In the genomic region with DNA sequence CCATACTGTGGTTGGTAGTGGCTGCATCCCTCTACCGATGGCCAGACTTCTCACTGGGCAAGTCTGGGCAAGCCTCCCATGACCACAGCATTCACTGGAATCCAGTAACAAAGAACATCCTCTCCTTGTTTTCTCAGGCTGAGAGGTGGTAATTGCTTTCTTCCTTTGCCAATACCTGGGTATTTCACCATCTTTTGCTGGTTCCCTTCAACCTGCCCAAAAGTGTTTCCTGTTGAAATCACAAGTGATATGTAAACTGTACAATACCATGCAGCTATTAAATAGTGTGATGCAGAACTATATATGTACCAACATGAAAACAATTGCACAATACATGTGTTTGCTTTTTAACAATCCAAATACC, we compare ENCODE assay signal across 8 cellular contexts. TPM values are rescaled to one million over a fixed set of nuclear protein-coding genes. Genes with fewer than 3 reads are reported as not detected.
A peak's percentile ranks its signal among the peaks of the same experiment; 100 is the strongest.
DNase-seq lines count a peak whose midpoint lies in the region; ATAC-seq and TF ChIP-seq lines count a peak whose summit lies in the region.

TSS of gene PTCHD4 (minus strand) at position 55 of the 364 bp plus-strand sequence. CDS start 42,240 bp downstream, outside the sequence.

- no peaks in the 10 kb centered on the region for H3K36me3 Mint-ChIP-seq in CD4-positive, alpha-beta T cell (ENCODE audit: low read depth)

- 54 to 86% methylated on average over 1 of the region's 1 CpG for whole genome bisulfite sequencing in testis, 2 donors

- no peak for TF ChIP-seq POLR2A in testis (IDR thresholded peaks at IDR 0.05)

- H3K9me3 ChIP-seq in skeletal muscle tissue (ENCODE audit: control insufficient read depth in 3 of 3, low read length in 3 of 3) (no peaks in the 10 kb centered on the region), testis (no peaks in the 10 kb centered on the region)
- H3K9me3 ChIP-seq in CD4-positive, alpha-beta T cell (ENCODE audit: control insufficient read depth, low read length), result no peaks in the 10 kb centered on the region

- H3K4me3 Mint-ChIP-seq in CD4-positive, alpha-beta T cell, result no peak within 1 kb of the TSS

- H3K4me1 ChIP-seq in skeletal muscle tissue (ENCODE audit: control insufficient read depth in 3 of 3, insufficient read depth in 3 of 3, low read length in 3 of 3), result peaks cover 0 to 3% (median 0%) of the 10 kb centered on the region in 3 donors
- H3K4me1 ChIP-seq in testis, result no peaks in the 10 kb centered on the region

- TF ChIP-seq CTCF in RWPE1 (conservative IDR thresholded peaks at IDR 0.05; ENCODE audit: low read depth), result no peak
- TF ChIP-seq CTCF in fibroblast of the aortic adventitia (IDR thresholded peaks at IDR 0.05; ENCODE audit: insufficient read depth, low read length), result no peak
- no peak for TF ChIP-seq CTCF in testis (IDR thresholded peaks at IDR 0.05)
- no peak for TF ChIP-seq CTCF in CD4-positive, alpha-beta T cell (IDR thresholded peaks at IDR 0.05)

- H3K4me3 ChIP-seq in fibroblast of the aortic adventitia (ENCODE audit: low read depth, low read length) (peak within 1 kb of the TSS; percentile 53), skeletal muscle tissue (ENCODE audit: low read length in 3 of 3) (peak within 1 kb of the TSS; percentile 11 to 37 (median 26)), testis (no peak within 1 kb of the TSS)

- DNase-seq in RWPE1 (ENCODE audit: low spot score) (peak; percentile 93), fibroblast of the aortic adventitia (ENCODE audit: low read depth) (peak; percentile 63), testis (no peak), NCI-H128 (lab: John Stamatoyannopoulos, UW; ENCODE audit: unreplicated experiment) (no peak)
- DNase-seq in CD4-positive, alpha-beta T cell, result no peak

- H3K36me3 ChIP-seq in skeletal muscle tissue (ENCODE audit: control insufficient read depth in 3 of 3, insufficient read depth in 3 of 3, low read length in 3 of 3) (no peaks in the 10 kb centered on the region), testis (ENCODE audit: low read depth, missing control alignments) (no peaks in the 10 kb centered on the region)

- ATAC-seq in HG02588 (IDR thresholded peaks at IDR 0.05; ENCODE audit: unreplicated experiment) (peak; percentile 41), HG03139 (IDR thresholded peaks at IDR 0.05; ENCODE audit: unreplicated experiment) (no peak)
- no peak for ATAC-seq in CD4-positive, alpha-beta T cell (ENCODE audit: poor library complexity)

- H3K27me3 Mint-ChIP-seq in CD4-positive, alpha-beta T cell, result no peaks in the 10 kb centered on the region

- intact Hi-C loops in testis (cut with DNase I; ENCODE audit: low total_unique reads), result no loop called here
- intact Hi-C loops in CD4-positive, alpha-beta T cell (cut with DNase I, micrococcal nuclease), result no loop called here

- CTCF ChIA-PET in RWPE1 (lab: Yijun Ruan, JAX), result no interaction called here
- CTCF ChIA-PET in CD4-positive, alpha-beta T cell (lab: Charles Lee), result no interaction called here

- POLR2A ChIA-PET in RWPE1 (lab: Yijun Ruan, JAX; ENCODE audit: low non-redundant PET), result no interaction called here
- POLR2A ChIA-PET in CD4-positive, alpha-beta T cell (lab: Charles Lee), result no interaction called here

- no peaks in the 10 kb centered on the region for H3K27me3 ChIP-seq in skeletal muscle tissue (ENCODE audit: control insufficient read depth in 3 of 3, insufficient read depth in 3 of 3, low read length in 3 of 3)
- no peaks in the 10 kb centered on the region for H3K27me3 ChIP-seq in testis
- no peaks in the 10 kb centered on the region for H3K27me3 ChIP-seq in CD4-positive, alpha-beta T cell (ENCODE audit: control insufficient read depth, insufficient read depth, low read length)

- H3K27ac ChIP-seq in RWPE1 (peak within 1 kb of the TSS; percentile 71; the same call in 1 of the 2 replicates), skeletal muscle tissue (ENCODE audit: low read depth, low read length) (peak within 1 kb of the TSS; percentile 25), testis (peak within 1 kb of the TSS in 1 of 2 donors; percentile 7)
- H3K27ac ChIP-seq in CD4-positive, alpha-beta T cell (ENCODE audit: low read depth, low read length), result no peak within 1 kb of the TSS

- no peaks in the 10 kb centered on the region for H3K4me1 Mint-ChIP-seq in CD4-positive, alpha-beta T cell (ENCODE audit: low read depth)

- no peak within 1 kb of the TSS for H3K9ac ChIP-seq in skeletal muscle tissue (ENCODE audit: low read depth in 1 of 3, low read length in 3 of 3)

- H3K27ac Mint-ChIP-seq in CD4-positive, alpha-beta T cell, result no peak within 1 kb of the TSS

- no peaks in the 10 kb centered on the region for H3K9me3 Mint-ChIP-seq in CD4-positive, alpha-beta T cell

RNA-seq across cellular contexts. Expression of gene PTCHD4, which starts in this region (rescaled TPM):
- total RNA-seq in fibroblast of the aortic adventitia (ENCODE audit: low replicate concordance), result 5.2 and 9.8 TPM in 2 replicates
- total RNA-seq in skeletal muscle tissue, result 0.52 TPM
- 1 to 10 TPM in 1 of 2 donors, under 1 TPM in 1; 0.68 to 1.6 TPM for total RNA-seq in testis
- polyA plus RNA-seq in testis (ENCODE audit: insufficient read depth, low read depth, low replicate concordance), result 0.17 TPM
- total RNA-seq in CD4-positive, alpha-beta T cell, result not detected

Comparison
In these comparisons a context has a peak if more than half of its experiments do, and no peak if none do; other contexts are left out.
1. DNase-seq: peak in RWPE1 (single experiment) and fibroblast of the aortic adventitia (single experiment); none in testis (single experiment), NCI-H128 (single experiment) and CD4-positive, alpha-beta T cell (0 of 10).
2. H3K4me3 ChIP-seq: peak in fibroblast of the aortic adventitia (single experiment) and skeletal muscle tissue (3 of 3); none in testis (0 of 2).